In the genomic region with DNA sequence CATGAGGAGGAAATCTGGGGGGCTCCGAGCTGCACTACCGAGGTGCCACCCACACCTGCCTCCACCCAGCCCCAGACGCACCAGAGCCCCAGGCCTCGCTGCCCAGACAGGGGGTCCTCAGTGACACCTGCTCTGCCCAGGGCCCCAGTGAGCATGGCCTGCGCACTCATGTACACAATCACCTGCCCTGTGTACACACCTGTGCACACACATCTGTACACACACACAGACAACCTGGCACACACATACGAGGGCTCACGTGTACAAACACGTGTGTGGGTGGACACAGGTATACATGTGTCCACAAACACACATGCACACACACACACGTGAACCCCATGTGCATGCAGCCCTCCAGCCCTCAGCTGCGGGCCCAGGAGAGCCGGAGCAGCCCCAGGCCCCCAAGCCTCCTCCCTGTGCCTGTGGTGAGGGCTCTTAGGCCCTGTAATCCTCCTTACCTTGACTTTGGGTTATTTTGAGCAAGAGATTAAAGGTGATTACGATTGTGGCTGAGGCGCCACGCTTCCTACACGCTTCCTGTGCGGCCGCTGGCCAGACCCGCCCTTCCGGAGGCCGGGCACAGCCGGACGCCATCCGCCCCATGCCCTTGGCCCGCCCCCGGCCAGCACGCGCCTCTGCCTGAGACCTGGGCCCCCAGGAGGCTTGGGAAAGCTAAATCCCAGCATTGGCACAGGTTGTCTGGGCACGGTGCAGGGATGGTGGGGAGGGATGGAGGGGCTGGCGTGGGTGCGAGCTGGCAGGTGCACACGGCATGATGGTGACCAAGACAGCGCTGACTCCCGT, we compare ENCODE assay signal across 8 cellular contexts.
DNase-seq lines count a peak whose midpoint lies in the region; ATAC-seq, FAIRE-seq and TF ChIP-seq lines count a peak whose summit lies in the region.
"Had no signal": no experiment of that assay in that cellular context is flagged by ENCODE, and none has a peak within 500 bp of the region (broad histone marks: within the 10 kb centered on the region; RNA-seq: fewer than 3 reads in every experiment).

No MANE protein-coding gene starts in this region.

- H3K9me3 ChIP-seq in K562 (replicated peaks; ENCODE audit: control insufficient read depth, insufficient read depth, low read depth, low read length) = no peaks in the 10 kb centered on the region

- in situ Hi-C loops in GM13977 (cut with MboI; ENCODE audit: low pct_unique_long_range_greater_than_20kb, low sequenced_read_pairs, unreplicated experiment) = no loop called here
- in situ Hi-C loops in K562 (cut with MboI) = no loop called here

- peaks cover 9 to 85% of the 10 kb centered on the region in 2 experiments; a peak in 3 of 5 replicates for H3K4me1 ChIP-seq in K562 (replicated peaks in 1 of 2; ENCODE audit: control insufficient read depth in 2 of 2, insufficient read depth in 2 of 2, low read length in 2 of 2)

- H3K36me3 ChIP-seq in K562 (ENCODE audit: control insufficient read depth, insufficient read depth, low read length) = peaks cover 16% of the 10 kb centered on the region; the same call in 1 of the 3 replicates

- H3K27me3 ChIP-seq in K562 (ENCODE audit: control insufficient read depth in 2 of 2, insufficient read depth in 2 of 2, low read length in 2 of 2) = peaks cover 0 to 4% of the 10 kb centered on the region in 2 experiments; a peak in 1 of 5 replicates

- no peak for TF ChIP-seq EP300 in K562 (IDR thresholded peaks at IDR 0.05; ENCODE audit: low read length)

- H3K79me2 ChIP-seq in K562 (ENCODE audit: control insufficient read depth, insufficient read depth, low read length) = peaks cover 11% of the 10 kb centered on the region

- BruUV-seq in K562 (replicated peaks; lab: Mats Ljungman, UMichigan) = TSS peak; percentile 93

- intact Hi-C loops in K562 (cut with micrococcal nuclease) = no loop called here

- peak overlapping the region; percentile 47 for H3K4me3 ChIP-seq in K562
- H3K4me3 ChIP-seq in coronary artery = no peak overlapping the region

- peak overlapping the region; percentile 61 for H3K27ac ChIP-seq in K562 (ENCODE audit: extremely low read depth, low read depth, low read length)
- H3K27ac ChIP-seq in coronary artery = no peak overlapping the region

- DNase-seq in GM13977 (ENCODE audit: low spot score) (peak; percentile 82), NCI-H774 (lab: John Stamatoyannopoulos, UW) (peak; percentile 31), K562 (ENCODE audit: extremely low read depth in 1 of 4, low spot score in 3 of 4) (peak; percentile 77 to 92 (median 88)), AG08395 (ENCODE audit: low spot score) (no peak), coronary artery (ENCODE audit: low spot score) (no peak)
- DNase-seq in stimulated activated CD8-positive, alpha-beta memory T cell treated with anti-CD3 and anti-CD28 coated beads, Interleukin-4, amount 100 ng/mL, for 48 hours = peak; percentile 28
- DNase-seq: cerebellar nuclear complex had no signal

- ATAC-seq in K562 (peak; percentile 92), HG03342 (IDR thresholded peaks at IDR 0.05; ENCODE audit: unreplicated experiment) (no peak)

- FAIRE-seq in K562 (lab: Jason Lieb, UNC) = peak; percentile 75

- POLR2A ChIA-PET in K562 (lab: Yijun Ruan, JAX) = interaction anchor here (0.7 to 0.8 kb wide), 2 partner anchors 8 to 464 kb away, joined by 3 to 4 read pairs; no protein-coding TSS in a partner anchor

- TF ChIP-seq POLR2A in K562 (conservative IDR thresholded peaks at IDR 0.05) = peak; percentile 71

- no peaks in the 10 kb centered on the region for H3K9me1 ChIP-seq in K562 (ENCODE audit: control insufficient read depth, insufficient read depth, low read length)

- TF ChIP-seq CTCF in GM13977 (IDR thresholded peaks at IDR 0.05; ENCODE audit: extremely low read depth, insufficient read depth, missing control alignments) (no peak), K562 (IDR thresholded peaks at IDR 0.05 in 2 of 3, conservative IDR thresholded peaks at IDR 0.05 in 1 of 3; ENCODE audit: insufficient read depth in 2 of 3, low read depth in 1 of 3, low read length in 3 of 3) (no peak), coronary artery (IDR thresholded peaks at IDR 0.05) (no peak)

- peak overlapping the region; percentile 92 for H3K4me2 ChIP-seq in K562 (ENCODE audit: insufficient read depth, low read length)

- CTCF ChIA-PET in K562 (lab: Yijun Ruan, JAX; ENCODE audit: low intra/inter-chr PET ratio) = no interaction called here

- H4K20me1 ChIP-seq in K562 (replicated peaks; ENCODE audit: control insufficient read depth, insufficient read depth, low read length) = no peaks in the 10 kb centered on the region

- H2AFZ ChIP-seq in K562 (ENCODE audit: low read depth, low read length) = peak overlapping the region; percentile 87

- WGBS in K562 (ENCODE audit: insufficient coverage, low coverage, missing lambda C conversion rate) = 8% methylated on average over 26 of the region's 33 CpGs

- H3K9ac ChIP-seq in K562 (ENCODE audit: insufficient read depth in 1 of 2, low read depth in 2 of 2, low read length in 2 of 2) = peak overlapping the region; percentile 56 to 79

- no peak for TF ChIP-seq RAD21 in K562 (CRISPR knock-in tag; conservative IDR thresholded peaks at IDR 0.05 in 1 of 2, IDR thresholded peaks at IDR 0.05 in 1 of 2)

TF ChIP-seq in K562, 482 proteins besides CTCF, POLR2A, EP300 and RAD21 (continues in another document):
- no peak for TF ChIP-seq SIN3B (IDR thresholded peaks at IDR 0.05; ENCODE audit: low read depth)
- 0 out of 2 replicates have a peak, but pooled peaks have one; percentile 12 for TF ChIP-seq RREB1 (CRISPR knock-in tag; IDR thresholded peaks at IDR 0.05)
- peak; percentile 33; the same call in 1 of the 2 replicates for TF ChIP-seq CBFB (CRISPR knock-in tag; IDR thresholded peaks at IDR 0.05)
- no peak for TF ChIP-seq ZBTB17 (CRISPR knock-in tag; IDR thresholded peaks at IDR 0.05)
- TF ChIP-seq POLR2AphosphoS5 (IDR thresholded peaks at IDR 0.05; ENCODE audit: control insufficient read depth, insufficient read depth, low read depth, low read length) = peak; percentile 8; the same call in 1 of the 2 replicates

Comparison
In these comparisons a context has a peak if more than half of its experiments do, and no peak if none do; other contexts are left out.
1. DNase-seq: peak in GM13977 (single experiment), NCI-H774 (single experiment), K562 (4 of 4) and stimulated activated CD8-positive, alpha-beta memory T cell treated with anti-CD3 and anti-CD28 coated beads, Interleukin-4, amount 100 ng/mL, for 48 hours (single experiment); none in AG08395 (single experiment) and coronary artery (single experiment).